ENCODE assay signal across 7 cellular contexts in genomic region chr12:46459111-46459510, GRCh38.
A peak's percentile ranks its signal among the peaks of the same experiment; 100 is the strongest.
DNase-seq lines count a peak whose midpoint lies in the region; FAIRE-seq and TF ChIP-seq lines count a peak whose summit lies in the region.

No MANE protein-coding gene starts in this region.

- TF ChIP-seq CTCF in H1 (IDR thresholded peaks at IDR 0.05; ENCODE audit: control extremely low read depth in 1 of 3, insufficient read depth in 1 of 3, low read depth in 1 of 3, low read length in 3 of 3) (no peak), coronary artery (IDR thresholded peaks at IDR 0.05) (no peak)

- no peak overlapping the region for H4K91ac ChIP-seq in H1 (replicated peaks; ENCODE audit: insufficient read length, low read length)

- no peak for TF ChIP-seq RAD21 in H1 (IDR thresholded peaks at IDR 0.05 in 1 of 2, conservative IDR thresholded peaks at IDR 0.05 in 1 of 2; ENCODE audit: low read depth in 2 of 2, low read length in 2 of 2)

- H2BK15ac ChIP-seq in H1 (ENCODE audit: low read length), result no peak overlapping the region

- CTCF ChIA-PET in H1 (lab: Charles Lee; ENCODE audit: partially characterized antibody), result no interaction called here

- H3K79me2 ChIP-seq in H1 (ENCODE audit: control insufficient read depth in 1 of 2, insufficient read depth in 2 of 2, low read length in 2 of 2), result no peaks in the 10 kb centered on the region

- H2BK20ac ChIP-seq in H1 (ENCODE audit: low read length), result no peak overlapping the region

- POLR2A ChIA-PET in H1 (lab: Charles Lee; ENCODE audit: partially characterized antibody), result interaction anchor here (0.7 kb wide), 1 partner anchor 25 kb away, joined by 3 read pairs; no protein-coding TSS in a partner anchor

- peak overlapping the region; percentile 67 for H3K4me3 Mint-ChIP-seq in T-helper 2 cell treated with Interferon-gamma antibody and Interleukin-4, amounts not matched to agents 5 μg/mL and 100 μg/mL, for 36 hours

- no peak for TF ChIP-seq EP300 in H1 (IDR thresholded peaks at IDR 0.05; ENCODE audit: borderline replicate concordance in 1 of 2, low read depth in 2 of 2, low read length in 2 of 2)

- peaks cover 1% of the 10 kb centered on the region for H3K36me3 Mint-ChIP-seq in T-helper 2 cell treated with Interferon-gamma antibody and Interleukin-4, amounts not matched to agents 5 μg/mL and 100 μg/mL, for 36 hours (ENCODE audit: low read depth)

- no peaks in the 10 kb centered on the region for H3K79me1 ChIP-seq in H1 (ENCODE audit: low read depth, low read length)

- H3K23me2 ChIP-seq in H1 (ENCODE audit: low read depth, low read length), result no peaks in the 10 kb centered on the region

- no peak overlapping the region for H3K9ac ChIP-seq in H1 (replicated peaks in 1 of 4; ENCODE audit: extremely low read depth in 1 of 4, low read depth in 3 of 4, low read length in 3 of 4)

- no peak overlapping the region for H4K8ac ChIP-seq in H1 (ENCODE audit: extremely low read depth, insufficient read depth, low read length)

- no peak for TF ChIP-seq POLR2A in H1 (IDR thresholded peaks at IDR 0.05; ENCODE audit: control extremely low read depth in 1 of 2, low read depth in 2 of 2, low read length in 2 of 2)

- H3K23ac ChIP-seq in H1 (ENCODE audit: insufficient read length), result no peak overlapping the region

- H4K5ac ChIP-seq in H1 (ENCODE audit: insufficient read length, low read depth, low read length), result no peak overlapping the region

- H3K4me2 ChIP-seq in H1 (ENCODE audit: insufficient read depth in 1 of 2, low read depth in 2 of 2, low read length in 2 of 2), result no peak overlapping the region

- WGBS in H1 (ENCODE audit: extremely low coverage in 1 of 2, insufficient coverage in 1 of 2, insufficient read length in 1 of 2, insufficient replicate concordance in 2 of 2, low coverage in 1 of 2, low lambda C conversion rate in 2 of 2, missing lambda C conversion rate in 1 of 2), 2 experiments, result 37% methylated on average over 4 of the region's 4 CpGs; no CpG with 5 or more reads in 1 of the 2 experiments

- H3K18ac ChIP-seq in H1 (ENCODE audit: extremely low read depth, low read length), result no peak overlapping the region

- peaks cover 62% of the 10 kb centered on the region for H3K4me1 Mint-ChIP-seq in T-helper 2 cell treated with Interferon-gamma antibody and Interleukin-4, amounts not matched to agents 5 μg/mL and 100 μg/mL, for 36 hours (ENCODE audit: low read depth)

- H2AK5ac ChIP-seq in H1 (ENCODE audit: low read depth, low read length), result no peak overlapping the region

- H3K4me3 ChIP-seq in H1 (ENCODE audit: extremely low read depth in 1 of 4, insufficient read depth in 2 of 4, low read depth in 3 of 4, low read length in 4 of 4), result no peak overlapping the region
- no peak overlapping the region for H3K4me3 ChIP-seq in coronary artery

- no peak overlapping the region for H3K4ac ChIP-seq in H1 (replicated peaks; ENCODE audit: insufficient read length, low read depth, low read length)

- no peak overlapping the region for H3K56ac ChIP-seq in H1 (replicated peaks; ENCODE audit: insufficient read length, low read depth, low read length)

- H2AFZ ChIP-seq in H1 (ENCODE audit: low read length), result no peak overlapping the region

- no peaks in the 10 kb centered on the region for H3K9me3 ChIP-seq in H1 (ENCODE audit: insufficient read depth in 2 of 2, low read depth in 1 of 2, low read length in 1 of 2)

- H2BK120ac ChIP-seq in H1 (replicated peaks; ENCODE audit: low read depth, low read length), result no peak overlapping the region

- no peaks in the 10 kb centered on the region for H3K27me3 ChIP-seq in H1 (replicated peaks in 1 of 4; ENCODE audit: control insufficient read depth in 3 of 4, extremely low read depth in 1 of 4, insufficient read depth in 3 of 4, low read length in 3 of 4)

- H3K36me3 ChIP-seq in H1 (ENCODE audit: control insufficient read depth in 2 of 4, insufficient read depth in 4 of 4, low read length in 3 of 4), result no peaks in the 10 kb centered on the region

- H3K27ac ChIP-seq in H1 (ENCODE audit: low read depth, low read length) (no peak overlapping the region), coronary artery (peak overlapping the region in 1 of 2 donors; percentile 47)

- H3K27me3 Mint-ChIP-seq in T-helper 2 cell treated with Interferon-gamma antibody and Interleukin-4, amounts not matched to agents 5 μg/mL and 100 μg/mL, for 36 hours (ENCODE audit: low read depth), result no peaks in the 10 kb centered on the region

- DNase-seq in GM03348 (ENCODE audit: low spot score), result peak; percentile 15
- peak; percentile 39 for DNase-seq in T-helper 2 cell treated with Interferon-gamma antibody and Interleukin-4, amounts not matched to agents 5 μg/mL and 100 μg/mL, for 36 hours (ENCODE audit: low spot score)
- DNase-seq in H1 (ENCODE audit: low read depth in 1 of 2, low spot score in 2 of 2), result no peak
- DNase-seq in smooth muscle cell of the brain vasculature (ENCODE audit: low read depth, low spot score), result peak; percentile 96
- DNase-seq in germinal center (ENCODE audit: low spot score), result no peak
- DNase-seq in coronary artery (ENCODE audit: low spot score), result no peak
- DNase-seq in posterior vena cava (ENCODE audit: low spot score), result no peak

- intact Hi-C loops in posterior vena cava (cut with DNase I), result loop anchor here in 1 of 2 donors (1.0 kb wide), 1 partner anchor 25 kb away; no protein-coding TSS in a partner anchor

- H2BK5ac ChIP-seq in H1 (ENCODE audit: low read depth, low read length), result no peak overlapping the region

- peak; percentile 32 for FAIRE-seq in H1 (lab: Jason Lieb, UNC)

- no peaks in the 10 kb centered on the region for H3K9me3 Mint-ChIP-seq in T-helper 2 cell treated with Interferon-gamma antibody and Interleukin-4, amounts not matched to agents 5 μg/mL and 100 μg/mL, for 36 hours

- H3K4me1 ChIP-seq in H1 (replicated peaks in 1 of 4; ENCODE audit: control insufficient read depth in 3 of 4, insufficient read depth in 4 of 4, low read length in 3 of 4), result peaks cover 0 to 10% (median 3%) of the 10 kb centered on the region in 4 experiments; a peak in 4 of 7 replicates

- H3K27ac Mint-ChIP-seq in T-helper 2 cell treated with Interferon-gamma antibody and Interleukin-4, amounts not matched to agents 5 μg/mL and 100 μg/mL, for 36 hours, result peak overlapping the region; percentile 95

- H2BK12ac ChIP-seq in H1 (ENCODE audit: low read depth, low read length), result no peak overlapping the region

- no peak overlapping the region for H3K14ac ChIP-seq in H1 (ENCODE audit: insufficient read length)

- no peaks in the 10 kb centered on the region for H4K20me1 ChIP-seq in H1 (replicated peaks in 1 of 2; ENCODE audit: control insufficient read depth in 1 of 2, insufficient read depth in 2 of 2, low read length in 2 of 2)

TF ChIP-seq in H1, 55 proteins besides CTCF, POLR2A, EP300 and RAD21:
- TF ChIP-seq TAF7 (optimal IDR thresholded peaks at IDR 0.05; ENCODE audit: borderline replicate concordance, low read depth, low read length), result no peak
- TF ChIP-seq JUND (IDR thresholded peaks at IDR 0.05; ENCODE audit: low read length), result peak; percentile 38; the same call in 1 of the 2 replicates
- no peak for TF ChIP-seq MAFK (IDR thresholded peaks at IDR 0.05; ENCODE audit: low read depth, low read length)
- peak; percentile 30 for TF ChIP-seq NANOG (IDR thresholded peaks at IDR 0.05; ENCODE audit: insufficient read depth, low read depth, low read length, poor library complexity, severe bottlenecking)
- TF ChIP-seq MAX (IDR thresholded peaks at IDR 0.05), result peak; percentile 77
TF ChIP-seq in H1: peak in this region for 3.

Comparison
In these comparisons a context has a peak if more than half of its experiments do, and no peak if none do; other contexts are left out.
1. DNase-seq: peak in GM03348 (single experiment), T-helper 2 cell treated with Interferon-gamma antibody and Interleukin-4, amounts not matched to agents 5 μg/mL and 100 μg/mL, for 36 hours (single experiment) and smooth muscle cell of the brain vasculature (single experiment); none in H1 (0 of 2), germinal center (single experiment), coronary artery (single experiment) and posterior vena cava (single experiment).